Comparison of ENCODE assay signal across 9 cellular contexts in the genomic region with DNA sequence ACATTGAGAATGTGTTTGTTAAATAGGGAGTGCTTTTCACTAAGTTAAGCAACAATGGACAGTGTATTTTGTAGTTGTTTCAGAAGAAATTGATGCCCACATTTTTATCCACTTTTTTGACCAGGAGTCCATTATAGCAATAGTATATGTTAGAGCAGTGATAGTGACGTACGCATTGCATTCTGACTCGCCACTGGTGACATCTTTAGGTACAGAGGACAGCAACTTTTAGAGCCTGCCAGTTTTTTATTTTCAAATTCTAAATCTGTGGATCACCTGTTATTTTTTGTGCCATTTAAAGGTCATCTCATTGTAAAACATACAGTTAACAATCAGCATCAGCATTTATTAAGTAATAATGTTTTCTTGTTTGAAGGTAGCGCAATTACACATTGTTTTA. TPM values are rescaled to one million over a fixed set of nuclear protein-coding genes. Genes with fewer than 3 reads are reported as not detected.
DNase-seq lines count a peak whose midpoint lies in the region; ATAC-seq and TF ChIP-seq lines count a peak whose summit lies in the region.
"Had no signal": no experiment of that assay in that cellular context is flagged by ENCODE, and none has a peak within 500 bp of the region (broad histone marks: within the 10 kb centered on the region; RNA-seq: fewer than 3 reads in every experiment).

No MANE protein-coding gene starts in this region.

- no peaks in the 10 kb centered on the region for H3K36me3 ChIP-seq in hepatocyte (replicated peaks; ENCODE audit: insufficient read depth, low read depth)

- H3K4me3 ChIP-seq in hepatocyte: peak overlapping the region; percentile 97

- peak overlapping the region; percentile 85 for H3K27ac Mint-ChIP-seq in activated CD4-positive, alpha-beta T cell treated with anti-CD3 and anti-CD28 coated beads, Interleukin-2, amount 10 ng/mL, durations not matched to agents 7 days and 5 days
- H3K27ac Mint-ChIP-seq in WTC11: no peak overlapping the region
- H3K27ac Mint-ChIP-seq in stimulated activated effector memory CD8-positive, alpha-beta T cell treated with anti-CD3 and anti-CD28 coated beads, Interleukin-12 subunit alpha, Interleukin-12 subunit beta, amount 100 ng/mL, for 72 hours: no peak overlapping the region

- H3K9me3 Mint-ChIP-seq in activated CD4-positive, alpha-beta T cell treated with anti-CD3 and anti-CD28 coated beads, Interleukin-2, amount 10 ng/mL, durations not matched to agents 7 days and 5 days: no peaks in the 10 kb centered on the region
- no peaks in the 10 kb centered on the region for H3K9me3 Mint-ChIP-seq in WTC11
- H3K9me3 Mint-ChIP-seq in stimulated activated effector memory CD8-positive, alpha-beta T cell treated with anti-CD3 and anti-CD28 coated beads, Interleukin-12 subunit alpha, Interleukin-12 subunit beta, amount 100 ng/mL, for 72 hours: no peaks in the 10 kb centered on the region
- H3K9me3 Mint-ChIP-seq: activated naive CD4-positive, alpha-beta T cell treated with anti-CD3 and anti-CD28 coated beads, Interleukin-2, amount 50 U/mL, for 72 hours had no signal

- no peak for DNase-seq in activated CD4-positive, alpha-beta T cell treated with anti-CD3 and anti-CD28 coated beads, Interleukin-2, amount 10 ng/mL, durations not matched to agents 7 days and 5 days
- no peak for DNase-seq in activated CD4-positive, alpha-beta T cell treated with anti-CD3 and anti-CD28 coated beads for 1 hour
- DNase-seq in WTC11 (ENCODE audit: low spot score): no peak
- no peak for DNase-seq in hepatocyte (ENCODE audit: low spot score)
- no peak for DNase-seq in stimulated activated effector memory CD8-positive, alpha-beta T cell treated with anti-CD3 and anti-CD28 coated beads, Interleukin-12 subunit alpha, Interleukin-12 subunit beta, amount 100 ng/mL, for 72 hours (ENCODE audit: low spot score in 2 of 2)
- DNase-seq in SIG-M5 treated with dmso at 0.1 percent for 504 hours (lab: John Stamatoyannopoulos, UW; ENCODE audit: unreplicated experiment): no peak
- DNase-seq in NCI-H524 (lab: John Stamatoyannopoulos, UW): no peak
- DNase-seq in SHP77 treated with DMSO at 0.1 percent for 48 hours (lab: John Stamatoyannopoulos, UW): no peak

- H3K4me3 Mint-ChIP-seq in activated CD4-positive, alpha-beta T cell treated with anti-CD3 and anti-CD28 coated beads, Interleukin-2, amount 10 ng/mL, durations not matched to agents 7 days and 5 days: peak overlapping the region; percentile 88
- peak overlapping the region; percentile 96 for H3K4me3 Mint-ChIP-seq in WTC11
- H3K4me3 Mint-ChIP-seq in stimulated activated effector memory CD8-positive, alpha-beta T cell treated with anti-CD3 and anti-CD28 coated beads, Interleukin-12 subunit alpha, Interleukin-12 subunit beta, amount 100 ng/mL, for 72 hours: peak overlapping the region; percentile 92

- no peaks in the 10 kb centered on the region for H3K9me2 ChIP-seq in hepatocyte (replicated peaks; ENCODE audit: insufficient read depth)

- H3K36me3 Mint-ChIP-seq in activated CD4-positive, alpha-beta T cell treated with anti-CD3 and anti-CD28 coated beads, Interleukin-2, amount 10 ng/mL, durations not matched to agents 7 days and 5 days (ENCODE audit: low read depth): peaks cover 14% of the 10 kb centered on the region
- H3K36me3 Mint-ChIP-seq in WTC11: no peaks in the 10 kb centered on the region
- H3K36me3 Mint-ChIP-seq in stimulated activated effector memory CD8-positive, alpha-beta T cell treated with anti-CD3 and anti-CD28 coated beads, Interleukin-12 subunit alpha, Interleukin-12 subunit beta, amount 100 ng/mL, for 72 hours: peaks cover 11% of the 10 kb centered on the region

- H3K4me2 ChIP-seq in hepatocyte: peak overlapping the region; percentile 78

- no peaks in the 10 kb centered on the region for H3K27me3 ChIP-seq in hepatocyte

- peaks cover 58% of the 10 kb centered on the region for H3K79me2 ChIP-seq in hepatocyte

- 82% methylated on average over 4 of the region's 4 CpGs for WGBS in hepatocyte (ENCODE audit: low lambda C conversion rate, missing lambda C conversion rate)

- no peak overlapping the region for H2AFZ ChIP-seq in hepatocyte

- POLR2A ChIA-PET in activated CD4-positive, alpha-beta T cell treated with anti-CD3 and anti-CD28 coated beads, Interleukin-2, amount 10 ng/mL, durations not matched to agents 7 days and 5 days (lab: Charles Lee): no interaction called here
- POLR2A ChIA-PET in WTC11 (lab: Charles Lee): interaction anchor here (1.9 kb wide), 1 partner anchor 49 kb away, joined by 10 read pairs; the partner anchor contains the start of gene TFAM

- H4K20me1 ChIP-seq in hepatocyte (ENCODE audit: insufficient read depth, poor library complexity, severe bottlenecking): peaks cover 5% of the 10 kb centered on the region

- CTCF ChIA-PET in activated CD4-positive, alpha-beta T cell treated with anti-CD3 and anti-CD28 coated beads, Interleukin-2, amount 10 ng/mL, durations not matched to agents 7 days and 5 days (lab: Charles Lee): no interaction called here
- CTCF ChIA-PET in WTC11 (lab: Charles Lee): interaction anchor here (1.3 to 1.9 kb wide), 2 partner anchors 8 to 78 kb away, joined by 4 to 7 read pairs; no protein-coding TSS in a partner anchor

- peaks cover 34% of the 10 kb centered on the region for H3K4me1 Mint-ChIP-seq in activated CD4-positive, alpha-beta T cell treated with anti-CD3 and anti-CD28 coated beads, Interleukin-2, amount 10 ng/mL, durations not matched to agents 7 days and 5 days
- peaks cover 31% of the 10 kb centered on the region for H3K4me1 Mint-ChIP-seq in WTC11
- peaks cover 32% of the 10 kb centered on the region for H3K4me1 Mint-ChIP-seq in stimulated activated effector memory CD8-positive, alpha-beta T cell treated with anti-CD3 and anti-CD28 coated beads, Interleukin-12 subunit alpha, Interleukin-12 subunit beta, amount 100 ng/mL, for 72 hours

- H3K4me1 ChIP-seq in hepatocyte (ENCODE audit: insufficient read depth): no peaks in the 10 kb centered on the region

- H3K27ac ChIP-seq in hepatocyte: peak overlapping the region; percentile 85

- peaks cover 5% of the 10 kb centered on the region for H3K27me3 Mint-ChIP-seq in activated CD4-positive, alpha-beta T cell treated with anti-CD3 and anti-CD28 coated beads, Interleukin-2, amount 10 ng/mL, durations not matched to agents 7 days and 5 days
- no peaks in the 10 kb centered on the region for H3K27me3 Mint-ChIP-seq in WTC11 (ENCODE audit: low read depth)

- H3K9me3 ChIP-seq in hepatocyte (ENCODE audit: low read depth): no peaks in the 10 kb centered on the region

- no peak for ATAC-seq in WTC11
- ATAC-seq in stimulated activated effector memory CD8-positive, alpha-beta T cell treated with anti-CD3 and anti-CD28 coated beads, Interleukin-12 subunit alpha, Interleukin-12 subunit beta, amount 100 ng/mL, for 72 hours: no peak

- no peak for TF ChIP-seq CTCF in WTC11 (IDR thresholded peaks at IDR 0.05)
- no peak for TF ChIP-seq CTCF in hepatocyte (IDR thresholded peaks at IDR 0.05; ENCODE audit: poor library complexity)

TF ChIP-seq in WTC11, 78 proteins besides CTCF, POLR2A, EP300 and RAD21 (continues in another document):
- TF ChIP-seq TEAD4 (CRISPR knock-in tag; IDR thresholded peaks at IDR 0.05) (no peak), GRHL2 (CRISPR knock-in tag; IDR thresholded peaks at IDR 0.05; ENCODE audit: insufficient replicate concordance, severe bottlenecking) (no peak), FOXJ3 (CRISPR knock-in tag; IDR thresholded peaks at IDR 0.05; ENCODE audit: borderline replicate concordance) (no peak), SOX15 (CRISPR knock-in tag; IDR thresholded peaks at IDR 0.05) (no peak), TP53 (CRISPR knock-in tag; IDR thresholded peaks at IDR 0.05) (no peak), IRF1 (CRISPR knock-in tag; IDR thresholded peaks at IDR 0.05) (no peak)
- TF ChIP-seq, protein P1, sequence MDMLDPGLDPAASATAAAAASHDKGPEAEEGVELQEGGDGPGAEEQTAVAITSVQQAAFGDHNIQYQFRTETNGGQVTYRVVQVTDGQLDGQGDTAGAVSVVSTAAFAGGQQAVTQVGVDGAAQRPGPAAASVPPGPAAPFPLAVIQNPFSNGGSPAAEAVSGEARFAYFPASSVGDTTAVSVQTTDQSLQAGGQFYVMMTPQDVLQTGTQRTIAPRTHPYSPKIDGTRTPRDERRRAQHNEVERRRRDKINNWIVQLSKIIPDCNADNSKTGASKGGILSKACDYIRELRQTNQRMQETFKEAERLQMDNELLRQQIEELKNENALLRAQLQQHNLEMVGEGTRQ (CRISPR knock-in tag; IDR thresholded peaks at IDR 0.05): no peak

RNA-seq across cellular contexts. Expression of gene UBE2D1, which starts 1.4 kb away (rescaled TPM):
- total RNA-seq in activated CD4-positive, alpha-beta T cell treated with anti-CD3 and anti-CD28 coated beads, Interleukin-2, amount 10 ng/mL, durations not matched to agents 7 days and 5 days: 10 to 100 TPM; 11.9 to 14.8 TPM
- total RNA-seq in WTC11 (2021): 23.7 to 24.6 TPM (median 23.8 TPM) in 3 replicates
- total RNA-seq in hepatocyte: 26.6 and 28.7 TPM in 2 replicates
- 19.2 and 22.1 TPM in 2 replicates for polyA plus RNA-seq in hepatocyte

RNA-seq across cellular contexts. Expression of gene TFAM, which starts 49.0 kb away (rescaled TPM):
- total RNA-seq in activated CD4-positive, alpha-beta T cell treated with anti-CD3 and anti-CD28 coated beads, Interleukin-2, amount 10 ng/mL, durations not matched to agents 7 days and 5 days: 10 to 100 TPM; 61.3 to 64.0 TPM
- total RNA-seq in WTC11 (2021) (74.4 to 77.4 TPM (median 76.1 TPM) in 3 replicates), hepatocyte (26.0 and 41.6 TPM in 2 replicates)
- polyA plus RNA-seq in hepatocyte: 23.6 and 27.7 TPM in 2 replicates
